Comparison of ENCODE assay signal across 8 cellular contexts in the genomic region with DNA sequence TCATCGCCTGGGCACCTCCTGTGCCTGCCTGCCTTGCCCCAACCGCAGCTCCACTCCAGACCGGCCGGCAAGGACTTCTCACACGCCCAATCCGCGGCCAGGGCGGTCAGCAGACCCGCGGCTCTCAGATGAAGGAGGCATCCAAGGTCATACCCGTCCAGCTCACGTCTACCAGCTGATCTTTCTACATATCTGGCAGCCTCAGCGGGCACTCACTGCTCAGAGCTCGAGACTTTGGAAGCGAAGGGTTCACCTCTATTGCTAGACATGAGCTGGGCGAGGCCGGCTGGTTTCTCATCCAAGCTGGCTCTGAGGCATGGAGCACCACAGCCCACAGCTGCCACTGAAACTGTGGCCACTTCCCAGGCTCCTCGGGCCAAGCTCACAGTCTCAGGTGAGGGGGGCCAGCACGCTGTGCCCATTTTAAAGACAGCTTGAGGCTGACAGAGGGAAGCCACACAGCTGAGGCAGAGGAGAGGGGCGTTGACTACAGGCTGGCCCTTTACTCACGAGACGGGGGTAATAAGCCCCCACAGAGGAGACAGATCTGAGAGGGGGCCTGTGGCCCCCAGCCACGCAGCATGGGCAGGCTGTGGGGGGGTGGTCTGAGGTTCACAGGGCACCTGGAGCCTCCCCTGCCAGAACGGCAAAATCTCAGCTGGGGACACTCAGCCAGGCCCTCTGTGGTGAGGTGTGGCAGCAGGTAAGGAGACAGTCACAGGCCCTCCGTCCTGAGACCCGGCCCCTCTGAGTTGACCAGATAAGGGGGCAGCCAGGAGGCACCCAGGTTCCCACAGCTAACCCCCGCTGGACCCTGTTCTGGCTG. TPM values are rescaled to one million over a fixed set of nuclear protein-coding genes. Genes with fewer than 3 reads are reported as not detected.
A peak's percentile ranks its signal among the peaks of the same experiment; 100 is the strongest.
DNase-seq lines count a peak whose midpoint lies in the region; ATAC-seq and TF ChIP-seq lines count a peak whose summit lies in the region.

No MANE protein-coding gene starts in this region.

- H3K27ac Mint-ChIP-seq in stimulated activated naive CD8-positive, alpha-beta T cell treated with anti-CD3 and anti-CD28 coated beads, Interleukin-15, Interleukin-2, amounts not matched to agents 100 ng/mL and 50 ng/mL, for 24 hours: no peak overlapping the region
- H3K27ac Mint-ChIP-seq in natural killer cell: no peak overlapping the region

- WGBS in esophagus squamous epithelium, 2 donors: 17 to 26% methylated on average over 6 to 13 of the region's 27 CpGs

- H3K4me3 ChIP-seq in esophagus squamous epithelium: peak overlapping the region; percentile 69 to 95 (median 90)

- peak overlapping the region; percentile 41 for H3K4me3 Mint-ChIP-seq in stimulated activated naive CD8-positive, alpha-beta T cell treated with anti-CD3 and anti-CD28 coated beads, Interleukin-15, Interleukin-2, amounts not matched to agents 100 ng/mL and 50 ng/mL, for 24 hours
- H3K4me3 Mint-ChIP-seq in natural killer cell: peak overlapping the region; percentile 61

- TF ChIP-seq CTCF in esophagus squamous epithelium (IDR thresholded peaks at IDR 0.05) (no peak), natural killer cell (IDR thresholded peaks at IDR 0.05) (no peak)

- H3K4me1 ChIP-seq in esophagus squamous epithelium: peaks cover 86 to 97% (median 92%) of the 10 kb centered on the region in 3 donors

- H3K9me3 Mint-ChIP-seq in stimulated activated naive CD8-positive, alpha-beta T cell treated with anti-CD3 and anti-CD28 coated beads, Interleukin-15, Interleukin-2, amounts not matched to agents 100 ng/mL and 50 ng/mL, for 24 hours: no peaks in the 10 kb centered on the region
- H3K9me3 Mint-ChIP-seq in natural killer cell: no peaks in the 10 kb centered on the region

- intact Hi-C loops in esophagus squamous epithelium (cut with DNase I) (no loop called here), natural killer cell (cut with micrococcal nuclease) (no loop called here)

- peaks cover 13% of the 10 kb centered on the region for H3K4me1 Mint-ChIP-seq in stimulated activated naive CD8-positive, alpha-beta T cell treated with anti-CD3 and anti-CD28 coated beads, Interleukin-15, Interleukin-2, amounts not matched to agents 100 ng/mL and 50 ng/mL, for 24 hours (ENCODE audit: low read depth)
- peaks cover 0 to 6% of the 10 kb centered on the region in 2 donors for H3K4me1 Mint-ChIP-seq in natural killer cell

- no peaks in the 10 kb centered on the region for H3K9me3 ChIP-seq in esophagus squamous epithelium

- H3K27me3 ChIP-seq in esophagus squamous epithelium: peaks cover 0 to 30% (median 0%) of the 10 kb centered on the region in 4 donors

- no peak for ATAC-seq in stimulated activated naive CD8-positive, alpha-beta T cell treated with anti-CD3 and anti-CD28 coated beads, Interleukin-15, Interleukin-2, amounts not matched to agents 100 U/mL and 50 U/mL, for 24 hours
- ATAC-seq in natural killer cell: no peak
- no peak for ATAC-seq in GM18511 (IDR thresholded peaks at IDR 0.05; ENCODE audit: unreplicated experiment)
- no peak for ATAC-seq in GM21528 (IDR thresholded peaks at IDR 0.05; ENCODE audit: low FRiP score, unreplicated experiment)

- H3K36me3 Mint-ChIP-seq in stimulated activated naive CD8-positive, alpha-beta T cell treated with anti-CD3 and anti-CD28 coated beads, Interleukin-15, Interleukin-2, amounts not matched to agents 100 ng/mL and 50 ng/mL, for 24 hours (ENCODE audit: low read depth): no peaks in the 10 kb centered on the region
- H3K36me3 Mint-ChIP-seq in natural killer cell: no peaks in the 10 kb centered on the region

- peaks cover 0 to 11% (median 0%) of the 10 kb centered on the region in 3 donors for H3K36me3 ChIP-seq in esophagus squamous epithelium

- H3K27ac ChIP-seq in esophagus squamous epithelium: peak overlapping the region; percentile 85 to 99 (median 97)

- no peak for TF ChIP-seq POLR2A in esophagus squamous epithelium (IDR thresholded peaks at IDR 0.05)

- DNase-seq in stimulated activated naive CD8-positive, alpha-beta T cell treated with anti-CD3 and anti-CD28 coated beads, Interleukin-15, Interleukin-2, amounts not matched to agents 100 U/mL and 50 U/mL, for 24 hours: no peak
- DNase-seq in esophagus squamous epithelium (lab: John Stamatoyannopoulos, UW): no peak
- DNase-seq in natural killer cell: no peak
- no peak for DNase-seq in putamen (ENCODE audit: low spot score)
- DNase-seq in NCI-H526 treated with DMSO at 0.1 percent for 48 hours (lab: John Stamatoyannopoulos, UW): no peak

- H3K27me3 Mint-ChIP-seq in stimulated activated naive CD8-positive, alpha-beta T cell treated with anti-CD3 and anti-CD28 coated beads, Interleukin-15, Interleukin-2, amounts not matched to agents 100 ng/mL and 50 ng/mL, for 24 hours: peaks cover 12% of the 10 kb centered on the region
- peaks cover 0 to 26% of the 10 kb centered on the region in 2 donors for H3K27me3 Mint-ChIP-seq in natural killer cell (ENCODE audit: low read depth in 2 of 2)

RNA-seq across cellular contexts. Expression of a gene that starts 2.0 kb away (rescaled TPM):
- total RNA-seq in esophagus squamous epithelium (100 to 1,000 TPM in 2 of 4 donors, 10 to 100 TPM in 2; 60.4 to 127 (median 98.9) TPM), natural killer cell (1 to 10 TPM; 1.0 to 4.3 (median 1.4) TPM)

RNA-seq across cellular contexts. Expression of a gene that starts 21.8 kb away (rescaled TPM):
- total RNA-seq in esophagus squamous epithelium (1,000 to 10,000 TPM in 3 of 4 donors, 100 to 1,000 TPM in 1; 819 to 3,701 (median 3,102) TPM), natural killer cell (1,000 to 10,000 TPM in 2 of 3 donors, 100 to 1,000 TPM in 1; 887 to 1,244 (median 1,112) TPM)

RNA-seq across cellular contexts. Expression of a gene that starts 42.0 kb away (rescaled TPM):
- total RNA-seq in esophagus squamous epithelium (1 to 10 TPM; 2.0 to 3.8 (median 2.2) TPM), natural killer cell (1 to 10 TPM; 8.0 to 9.3 (median 8.4) TPM)

Comparison
In these comparisons a context has a peak if more than half of its experiments do, and no peak if none do; other contexts are left out.
1. RNA of a gene that starts 2.0 kb away (total RNA-seq): 60.4 to 127 TPM in esophagus squamous epithelium; 1.0 to 4.3 TPM in natural killer cell; every median in the first group is over 10 times any median in the second.